ENCODE assay signal across 19 cellular contexts in the genomic region with DNA sequence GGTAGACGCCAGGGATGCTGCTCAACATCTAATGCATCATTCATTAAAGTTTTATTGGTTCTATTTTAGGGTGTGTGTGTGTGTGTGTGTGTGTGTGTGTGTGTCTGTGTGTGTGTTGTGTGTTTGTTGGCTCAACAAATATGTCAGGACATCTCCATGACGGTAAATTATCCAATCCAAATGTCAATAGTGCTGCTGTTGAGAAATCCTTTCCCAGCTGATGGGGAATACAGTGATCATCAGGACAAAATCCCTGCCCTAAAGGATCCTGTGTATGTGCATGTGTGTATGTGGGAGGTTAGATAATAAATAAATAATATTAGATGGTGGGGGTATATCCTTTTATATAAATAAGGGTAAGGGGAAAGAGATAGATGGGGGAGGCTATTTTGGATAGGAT. TPM values are rescaled to one million over a fixed set of nuclear protein-coding genes. Genes with fewer than 3 reads are reported as not detected.
DNase-seq lines count a peak whose midpoint lies in the region; ATAC-seq, FAIRE-seq and TF ChIP-seq lines count a peak whose summit lies in the region.
"Had no signal": no experiment of that assay in that cellular context is flagged by ENCODE, and none has a peak within 500 bp of the region (broad histone marks: within the 10 kb centered on the region; RNA-seq: fewer than 3 reads in every experiment).

No MANE protein-coding gene starts in this region.

- H3K4me1 ChIP-seq in liver (ENCODE audit: control insufficient read depth in 4 of 4, insufficient read depth in 4 of 4, low read length in 3 of 4) (peaks cover 0 to 30% (median 3%) of the 10 kb centered on the region in 4 donors), HepG2 (ENCODE audit: insufficient read depth, low read length) (no peaks in the 10 kb centered on the region), right lobe of liver (no peaks in the 10 kb centered on the region)
- H3K4me1 ChIP-seq: A549, Caco-2 had no signal

- no peak overlapping the region for H2AFZ ChIP-seq in HepG2 (ENCODE audit: low read length)

- DNase-seq in HepG2 (ENCODE audit: low spot score): no peak
- no peak for DNase-seq in right lobe of liver
- no peak for DNase-seq in activated CD4-positive, alpha-beta T cell treated with anti-CD3 and anti-CD28 coated beads, Interleukin-2, amount 50 U/mL, for 4 hours
- no peak for DNase-seq in NCI-H748 treated with DMSO at 0.1 percent for 48 hours (lab: John Stamatoyannopoulos, UW)
- DNase-seq: AML-193; Caco-2; Calu3; CD4-positive, alpha-beta T cell; CD8-positive, alpha-beta T cell; DMS79 treated with DMSO at 0.1 percent for 48 hours; GF-D8 had no signal

- FAIRE-seq in HepG2 (lab: Jason Lieb, UNC): no peak
- FAIRE-seq: A549, G401.6, GM12891, GM19239 had no signal

- H3K27me3 ChIP-seq in liver (ENCODE audit: control insufficient read depth in 4 of 4, insufficient read depth in 4 of 4, low read length in 3 of 4) (no peaks in the 10 kb centered on the region), HepG2 (ENCODE audit: control insufficient read depth in 1 of 2, insufficient read depth in 2 of 2, low read length in 2 of 2) (no peaks in the 10 kb centered on the region), right lobe of liver (no peaks in the 10 kb centered on the region)
- H3K27me3 ChIP-seq: BLaER1 treated with 17β-estradiol and CSF1 and Interleukin-3, amounts not matched to agents 10 nM and 100 nM had no signal

- H3K27ac ChIP-seq in liver (ENCODE audit: low read depth in 1 of 2, low read length in 2 of 2) (no peak overlapping the region), HepG2 (ENCODE audit: extremely low read length, insufficient read depth, low read length) (no peak overlapping the region), right lobe of liver (peak overlapping the region in 1 of 3 donors; percentile 6)
- H3K27ac ChIP-seq: 22Rv1, A549, C4-2B had no signal

- no TSS peak for BruUV-seq in HepG2 (replicated peaks; lab: Mats Ljungman, UMichigan)

- intact Hi-C loops in HepG2 (cut with micrococcal nuclease; ENCODE audit: unreplicated experiment): no loop called here
- intact Hi-C loops in right lobe of liver (cut with DNase I): no loop called here

- TF ChIP-seq RAD21 in liver (IDR thresholded peaks at IDR 0.05): peak in 1 of 2 donors; percentile 7
- no peak for TF ChIP-seq RAD21 in HepG2 (CRISPR knock-in tag; IDR thresholded peaks at IDR 0.05)

- in situ Hi-C loops in HepG2 (cut with HindIII; ENCODE audit: extremely low pct_ligation_motif_present, low pct_unique_long_range_greater_than_20kb): no loop called here

- ATAC-seq in HepG2 (no peak), right lobe of liver (peak; percentile 51 to 84 (median 68))
- ATAC-seq: A549; CD8-positive, alpha-beta T cell had no signal

- TF ChIP-seq EP300 in HepG2 (IDR thresholded peaks at IDR 0.05; ENCODE audit: low read depth in 2 of 2, low read length in 2 of 2): no peak
- TF ChIP-seq EP300 in HepG2 (CRISPR knock-in tag; IDR thresholded peaks at IDR 0.05; ENCODE audit: borderline replicate concordance): no peak

- no peaks in the 10 kb centered on the region for H3K36me3 ChIP-seq in liver (ENCODE audit: control insufficient read depth in 4 of 4, insufficient read depth in 3 of 4, low read depth in 1 of 4, low read length in 3 of 4)
- no peaks in the 10 kb centered on the region for H3K36me3 ChIP-seq in HepG2 (replicated peaks in 1 of 2; ENCODE audit: control insufficient read depth in 1 of 2, insufficient read depth in 2 of 2, low read length in 2 of 2)
- no peaks in the 10 kb centered on the region for H3K36me3 ChIP-seq in right lobe of liver

- POLR2A ChIA-PET in HepG2 (lab: Yijun Ruan, JAX): no interaction called here

- WGBS in liver: 70% methylated on average over 2 of the region's 2 CpGs
- 98% methylated on average over 2 of the region's 2 CpGs for WGBS in HepG2 (ENCODE audit: low lambda C conversion rate)
- WGBS in right lobe of liver (ENCODE audit: insufficient coverage, low coverage, low lambda C conversion rate, missing lambda C conversion rate): 44% methylated on average over 2 of the region's 2 CpGs

- H3K9ac ChIP-seq in liver (ENCODE audit: low read depth in 1 of 2, low read length in 2 of 2): no peak overlapping the region
- H3K9ac ChIP-seq in HepG2 (ENCODE audit: insufficient read depth, low read depth, low read length): no peak overlapping the region

- H3K4me3 ChIP-seq in liver (ENCODE audit: low read depth in 1 of 3, low read length in 3 of 3) (no peak overlapping the region), HepG2 (replicated peaks in 1 of 3; ENCODE audit: insufficient read depth in 1 of 3, low read depth in 2 of 3, low read length in 3 of 3) (no peak overlapping the region), right lobe of liver (no peak overlapping the region)
- H3K4me3 ChIP-seq: A549; BLaER1 treated with 17β-estradiol and CSF1 and Interleukin-3, amounts not matched to agents 10 nM and 100 nM had no signal

- no peaks in the 10 kb centered on the region for H4K20me1 ChIP-seq in HepG2 (ENCODE audit: insufficient read depth, low read length)

- H3K9me3 ChIP-seq in liver (ENCODE audit: control insufficient read depth in 4 of 4, low read length in 3 of 4) (no peaks in the 10 kb centered on the region), HepG2 (ENCODE audit: low read length) (no peaks in the 10 kb centered on the region), right lobe of liver (no peaks in the 10 kb centered on the region)
- H3K9me3 ChIP-seq: A549; BLaER1 treated with 17β-estradiol and CSF1 and Interleukin-3, amounts not matched to agents 10 nM and 100 nM; Caco-2 had no signal

- TF ChIP-seq CTCF in liver (IDR thresholded peaks at IDR 0.05; ENCODE audit: low read depth, low read length, missing input control): no peak
- no peak for TF ChIP-seq CTCF in HepG2 (CRISPR knock-in tag; IDR thresholded peaks at IDR 0.05)
- no peak for TF ChIP-seq CTCF in right lobe of liver (IDR thresholded peaks at IDR 0.05)

- H3K79me2 ChIP-seq in HepG2 (ENCODE audit: insufficient read depth, low read length): no peaks in the 10 kb centered on the region

- H3K4me2 ChIP-seq in HepG2 (ENCODE audit: low read depth, low read length): no peak overlapping the region
- H3K4me2 ChIP-seq: A549 had no signal

- TF ChIP-seq POLR2A in HepG2 (IDR thresholded peaks at IDR 0.05; ENCODE audit: insufficient read depth in 1 of 2, low read depth in 2 of 2, low read length in 2 of 2) (no peak), right lobe of liver (IDR thresholded peaks at IDR 0.05) (no peak)

- CTCF ChIA-PET in HepG2 (lab: Yijun Ruan, JAX; ENCODE audit: low intra/inter-chr PET ratio, low total read pairs): no interaction called here

TF ChIP-seq in liver, 16 proteins besides CTCF, POLR2A, EP300 and RAD21:
- TF ChIP-seq FOXA2 (IDR thresholded peaks at IDR 0.05) (peak; percentile 77), NR2F2 (IDR thresholded peaks at IDR 0.05) (no peak), HNF4G (IDR thresholded peaks at IDR 0.05) (no peak), HNF4A (conservative IDR thresholded peaks at IDR 0.05) (peak; percentile 12 to 43), GABPA (IDR thresholded peaks at IDR 0.05 in 1 of 2, conservative IDR thresholded peaks at IDR 0.05 in 1 of 2) (no peak), RXRA (IDR thresholded peaks at IDR 0.05) (peak in 1 of 2 donors; percentile 43), FOXA1 (IDR thresholded peaks at IDR 0.05) (peak; percentile 38)

TF ChIP-seq in HepG2, 621 proteins besides CTCF, POLR2A, EP300 and RAD21 (continues in another document):
- TF ChIP-seq MATR3 (CRISPR knock-in tag; IDR thresholded peaks at IDR 0.05) (no peak), NR2F1 (CRISPR knock-in tag; IDR thresholded peaks at IDR 0.05) (no peak), ZNF605 (CRISPR knock-in tag; IDR thresholded peaks at IDR 0.05) (no peak), HNRNPLL (IDR thresholded peaks at IDR 0.05; ENCODE audit: low read depth, low read length, poor library complexity, severe bottlenecking) (no peak), ZSCAN12 (CRISPR knock-in tag; IDR thresholded peaks at IDR 0.05) (no peak)

RNA-seq across cellular contexts. Expression of a gene that starts 59.6 kb away (rescaled TPM):
- total RNA-seq in liver: 10 to 100 TPM in 1 of 2 donors, 1 to 10 TPM in 1; 5.9 to 15.1 TPM
- 1 to 10 TPM; 3.0 to 9.3 TPM for polyA plus RNA-seq in liver
- 4.3 and 5.3 TPM in 2 replicates for total RNA-seq in HepG2 (2016; rRNA removed; fragmentation: Illumina TruSeq; extraction: Trizol)
- total RNA-seq in HepG2 (2016; cell fraction: cytosol; rRNA removed; fragmentation: Illumina TruSeq; extraction: Trizol; ENCODE audit: low read depth): 0.35 and 0.81 TPM in 2 replicates
- 3.7 and 6.0 TPM in 2 replicates for total RNA-seq in HepG2 (2016; cell fraction: insoluble cytoplasmic fraction; rRNA removed; fragmentation: Illumina TruSeq; extraction: Trizol)
- 1.9 and 2.1 TPM in 2 replicates for total RNA-seq in HepG2 (2016; cell fraction: membrane; rRNA removed; fragmentation: Illumina TruSeq; extraction: Trizol)
- total RNA-seq in HepG2 (2016; cell fraction: nucleus; rRNA removed; fragmentation: Illumina TruSeq; extraction: Trizol): 2.6 and 3.2 TPM in 2 replicates
- 1.2 and 1.8 TPM in 2 replicates for polyA plus RNA-seq in HepG2 (2011; rRNA removed)
- 0.90 and 1.1 TPM in 2 replicates for polyA plus RNA-seq in HepG2 (2011; cell fraction: cytosol; rRNA removed)
- 0.80 and 1.1 TPM in 2 replicates for polyA plus RNA-seq in HepG2 (2011; cell fraction: nucleus; rRNA removed)
- 0.76 and 1.7 TPM in 2 replicates for polyA plus RNA-seq in HepG2 (2012)
- 0.14 and 0.21 TPM in 2 replicates for polyA plus RNA-seq in HepG2 (2016; cell fraction: cytosol; fragmentation: Illumina TruSeq; extraction: Trizol; ENCODE audit: low read depth)
- 3.6 and 3.8 TPM in 2 replicates for polyA plus RNA-seq in HepG2 (2016; cell fraction: insoluble cytoplasmic fraction; fragmentation: Illumina TruSeq; extraction: Trizol; ENCODE audit: low read depth)
- 0.64 TPM in 2 replicates for polyA plus RNA-seq in HepG2 (2016; cell fraction: membrane; fragmentation: Illumina TruSeq; extraction: Trizol; ENCODE audit: low read depth)
- 2.2 and 2.6 TPM in 2 replicates for polyA plus RNA-seq in HepG2 (2016; cell fraction: nucleus; fragmentation: Illumina TruSeq; extraction: Trizol; ENCODE audit: insufficient read depth, low read depth)
- polyA minus RNA-seq in HepG2 (2011; rRNA and poly(A)+ RNA removed; ENCODE audit: low replicate concordance): 4.0 and 5.3 TPM in 2 replicates
- polyA minus RNA-seq in HepG2 (2011; cell fraction: cytosol; rRNA and poly(A)+ RNA removed): 2.8 and 3.2 TPM in 2 replicates
- 2.1 and 3.5 TPM in 2 replicates for polyA minus RNA-seq in HepG2 (2011; cell fraction: nucleus; rRNA and poly(A)+ RNA removed)
- 10 to 100 TPM in 3 of 6 experiments, 1 to 10 TPM in 3; 7.6 to 19.1 (median 10.2) TPM for total RNA-seq in right lobe of liver
